ENCODE assay signal across 11 cellular contexts in the genomic region with DNA sequence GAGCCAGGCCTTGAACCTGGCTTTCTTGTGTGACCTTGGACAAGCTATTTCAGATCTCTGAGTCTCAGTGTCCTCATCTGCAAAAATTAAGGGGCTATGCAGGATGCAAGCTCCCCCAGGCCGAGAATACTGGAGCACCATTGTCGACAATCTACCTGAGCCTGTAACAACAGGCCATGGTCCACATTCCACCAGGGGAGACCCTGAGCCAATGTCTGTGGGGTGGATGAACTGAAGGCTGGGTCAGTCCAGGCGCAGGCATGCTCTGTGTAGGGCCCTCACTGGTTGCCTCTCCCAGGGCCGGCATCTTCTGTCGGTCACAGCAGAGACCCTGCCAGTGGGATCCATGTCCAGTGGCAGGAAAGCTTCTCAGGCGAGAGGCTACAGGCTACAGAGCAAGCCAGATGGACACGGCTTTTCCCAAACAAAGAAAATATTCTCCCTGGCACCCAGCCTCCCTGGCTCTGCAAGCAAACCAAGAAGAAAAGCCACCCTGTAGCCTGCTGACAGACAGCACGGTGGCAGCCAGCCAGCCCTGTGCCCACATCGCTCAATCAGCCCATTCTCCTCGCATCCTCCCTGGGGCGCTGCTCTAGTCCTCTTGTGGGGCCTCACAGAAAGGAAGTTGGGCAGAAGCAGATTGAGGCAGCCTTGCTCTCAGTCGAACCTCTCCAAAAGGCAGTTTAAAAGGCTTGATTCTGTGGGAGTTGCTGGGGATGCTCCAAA. TPM values are rescaled to one million over a fixed set of nuclear protein-coding genes. Genes with fewer than 3 reads are reported as not detected.
DNase-seq lines count a peak whose midpoint lies in the region; ATAC-seq and TF ChIP-seq lines count a peak whose summit lies in the region.
"Had no signal": no experiment of that assay in that cellular context is flagged by ENCODE, and none has a peak within 500 bp of the region (broad histone marks: within the 10 kb centered on the region; RNA-seq: fewer than 3 reads in every experiment).

No MANE protein-coding gene starts in this region.

- H3K36me3 Mint-ChIP-seq in nephron (ENCODE audit: low read depth) = no peaks in the 10 kb centered on the region
- H3K36me3 Mint-ChIP-seq in type B pancreatic cell = no peaks in the 10 kb centered on the region

- H3K36me3 ChIP-seq in gastroesophageal sphincter = no peaks in the 10 kb centered on the region

- H3K27ac ChIP-seq in gastroesophageal sphincter = peak overlapping the region in 1 of 4 donors; percentile 6

- no peaks in the 10 kb centered on the region for H3K27me3 ChIP-seq in gastroesophageal sphincter

- ATAC-seq in HG02973 (IDR thresholded peaks at IDR 0.05; ENCODE audit: unreplicated experiment) = no peak
- ATAC-seq in gastroesophageal sphincter = no peak

- DNase-seq in C1 segment of cervical spinal cord (lab: John Stamatoyannopoulos, UW) (peak; percentile 5 to 95 (median 78)), MV-4-11 (lab: John Stamatoyannopoulos, UW) (peak; percentile 2), astrocyte of the cerebellum (ENCODE audit: low read depth) (no peak), type B pancreatic cell (ENCODE audit: extremely low spot score, unreplicated experiment) (no peak), NOMO-1 treated with dmso at 0.1 percent for 144 hours (lab: John Stamatoyannopoulos, UW; ENCODE audit: unreplicated experiment) (no peak)
- DNase-seq: activated CD4-positive, alpha-beta T cell treated with anti-CD3 and anti-CD28 coated beads for 1 hour; Calu3; NCI-H2227 treated with DMSO at 0.1 percent for 48 hours had no signal

- peak overlapping the region in 1 of 3 experiments; percentile 31 for H3K4me3 Mint-ChIP-seq in nephron
- no peak overlapping the region for H3K4me3 Mint-ChIP-seq in type B pancreatic cell

- TF ChIP-seq POLR2A in gastroesophageal sphincter (IDR thresholded peaks at IDR 0.05) = no peak

- H3K9me3 Mint-ChIP-seq in nephron = no peaks in the 10 kb centered on the region
- no peaks in the 10 kb centered on the region for H3K9me3 Mint-ChIP-seq in type B pancreatic cell

- H3K27ac Mint-ChIP-seq in nephron (peak overlapping the region; percentile 54 to 90 (median 69)), type B pancreatic cell (no peak overlapping the region)

- H3K4me3 ChIP-seq in astrocyte of the cerebellum (ENCODE audit: low read depth, low read length) (no peak overlapping the region), gastroesophageal sphincter (no peak overlapping the region)

- H3K4me1 ChIP-seq in gastroesophageal sphincter = peaks cover 0 to 12% (median 4%) of the 10 kb centered on the region in 3 donors

- H3K9me3 ChIP-seq in gastroesophageal sphincter = no peaks in the 10 kb centered on the region

- in situ Hi-C loops in astrocyte of the cerebellum (cut with HindIII; ENCODE audit: low sequenced_read_pairs) = no loop called here

- WGBS in gastroesophageal sphincter (ENCODE audit: low coverage in 1 of 2), 2 donors = 60 to 63% methylated on average over 1 to 3 of the region's 12 CpGs

- peaks cover 41% of the 10 kb centered on the region for H3K4me1 Mint-ChIP-seq in nephron
- H3K4me1 Mint-ChIP-seq in type B pancreatic cell (ENCODE audit: unreplicated experiment) = peaks cover 27% of the 10 kb centered on the region

- peaks cover 3% of the 10 kb centered on the region for H3K27me3 Mint-ChIP-seq in nephron (ENCODE audit: low read depth)
- H3K27me3 Mint-ChIP-seq in type B pancreatic cell = no peaks in the 10 kb centered on the region

- TF ChIP-seq CTCF in astrocyte of the cerebellum (IDR thresholded peaks at IDR 0.05; ENCODE audit: low read depth, low read length, missing control alignments) (peak; percentile 4), nephron (IDR thresholded peaks at IDR 0.05; ENCODE audit: unreplicated experiment in 3 of 3) (no peak), type B pancreatic cell (conservative IDR thresholded peaks at IDR 0.05) (no peak), gastroesophageal sphincter (IDR thresholded peaks at IDR 0.05) (no peak)

- no peak for TF ChIP-seq EP300 in gastroesophageal sphincter (IDR thresholded peaks at IDR 0.05)

RNA-seq across cellular contexts. Expression of a gene that starts 48.7 kb away (rescaled TPM):
- total RNA-seq in type B pancreatic cell (ENCODE audit: low replicate concordance) = 50.0 and 68.6 TPM in 2 replicates
- 10 to 100 TPM; 15.9 to 55.4 (median 39.0) TPM for total RNA-seq in gastroesophageal sphincter

Comparison
In these comparisons a context has a peak if more than half of its experiments do, and no peak if none do; other contexts are left out.
1. DNase-seq: peak in C1 segment of cervical spinal cord (14 of 14) and MV-4-11 (single experiment); none in astrocyte of the cerebellum (single experiment), type B pancreatic cell (single experiment) and NOMO-1 treated with dmso at 0.1 percent for 144 hours (single experiment).